ENCODE assay signal across 11 cellular contexts in the genomic region with DNA sequence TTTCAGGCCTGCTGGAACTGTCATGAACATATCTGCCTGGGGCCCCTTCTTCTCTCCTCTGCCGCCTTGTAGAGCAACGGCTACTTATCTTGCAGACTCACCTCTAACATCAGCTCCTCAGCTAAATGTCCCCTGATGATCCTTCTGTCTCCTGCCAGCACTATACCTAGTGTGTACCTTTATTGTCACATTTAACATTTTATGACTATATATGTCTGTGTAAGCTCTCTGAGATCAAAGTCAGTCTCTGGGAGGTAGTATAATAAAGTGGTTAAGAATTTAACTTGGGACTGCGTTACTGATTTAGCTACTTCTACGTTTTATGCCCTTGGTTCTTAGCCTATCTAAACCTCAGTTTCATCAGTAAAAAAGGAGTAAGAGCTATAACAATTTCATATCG. TPM values are rescaled to one million over a fixed set of nuclear protein-coding genes. Genes with fewer than 3 reads are reported as not detected.
DNase-seq lines count a peak whose midpoint lies in the region; ATAC-seq and TF ChIP-seq lines count a peak whose summit lies in the region.
"Had no signal": no experiment of that assay in that cellular context is flagged by ENCODE, and none has a peak within 500 bp of the region (broad histone marks: within the 10 kb centered on the region; RNA-seq: fewer than 3 reads in every experiment).

No MANE protein-coding gene starts in this region.

- in situ Hi-C loops in brain microvascular endothelial cell (cut with HindIII; ENCODE audit: low pct_ligation_motif_present, low sequenced_read_pairs), result no loop called here

- H3K27ac Mint-ChIP-seq in glutamatergic neuron (ENCODE audit: unreplicated experiment), result no peak overlapping the region
- H3K27ac Mint-ChIP-seq: activated CD8-positive, alpha-beta memory T cell treated with anti-CD3 and anti-CD28 coated beads, Interleukin-2, amount 10 ng/mL, durations not matched to agents 7 days and 5 days had no signal

- H3K27ac ChIP-seq in right cardiac atrium (ENCODE audit: low read length) (no peak overlapping the region), brain microvascular endothelial cell (no peak overlapping the region), lower lobe of right lung (no peak overlapping the region), aorta (ENCODE audit: low read depth in 1 of 2, low read length in 2 of 2) (no peak overlapping the region)
- H3K27ac ChIP-seq: SJCRH30 had no signal

- no peak overlapping the region for H3K4me3 Mint-ChIP-seq in glutamatergic neuron (ENCODE audit: unreplicated experiment)
- H3K4me3 Mint-ChIP-seq: activated CD8-positive, alpha-beta memory T cell treated with anti-CD3 and anti-CD28 coated beads, Interleukin-2, amount 10 ng/mL, durations not matched to agents 7 days and 5 days had no signal

- H3K9me3 ChIP-seq in right cardiac atrium (ENCODE audit: control insufficient read depth, low read length) (no peaks in the 10 kb centered on the region), lower lobe of right lung (no peaks in the 10 kb centered on the region), aorta (ENCODE audit: control insufficient read depth, low read length) (no peaks in the 10 kb centered on the region)
- H3K9me3 ChIP-seq: sigmoid colon, SJCRH30 had no signal

- ATAC-seq in right cardiac atrium (no peak), Right ventricle myocardium superior (ENCODE audit: poor library complexity) (no peak), lower lobe of right lung (no peak), aorta (ENCODE audit: low FRiP score) (no peak), HG03457 (IDR thresholded peaks at IDR 0.05; ENCODE audit: unreplicated experiment) (no peak)
- ATAC-seq: activated CD8-positive, alpha-beta memory T cell treated with anti-CD3 and anti-CD28 coated beads, Interleukin-2, amount 10 ng/mL, durations not matched to agents 7 days and 5 days had no signal

- DNase-seq in right cardiac atrium (no peak), Right ventricle myocardium superior (no peak), brain microvascular endothelial cell (no peak), lower lobe of right lung (no peak), aorta (no peak), glutamatergic neuron (no peak), NCI-H2171 (lab: John Stamatoyannopoulos, UW) (no peak)
- DNase-seq: activated CD8-positive, alpha-beta memory T cell treated with anti-CD3 and anti-CD28 coated beads, Interleukin-2, amount 10 ng/mL, durations not matched to agents 7 days and 5 days; sigmoid colon; SJCRH30 had no signal

- peak overlapping the region; percentile 55 for H3K4me3 ChIP-seq in right cardiac atrium (ENCODE audit: low read length)
- peak overlapping the region; percentile 90 for H3K4me3 ChIP-seq in brain microvascular endothelial cell (ENCODE audit: low read depth, low read length)
- peak overlapping the region; percentile 77 for H3K4me3 ChIP-seq in lower lobe of right lung
- peak overlapping the region; percentile 24 to 88 for H3K4me3 ChIP-seq in aorta (ENCODE audit: low read length in 2 of 2)
- H3K4me3 ChIP-seq: SJCRH30 had no signal

- peaks cover 5% of the 10 kb centered on the region for H3K27me3 Mint-ChIP-seq in glutamatergic neuron (ENCODE audit: unreplicated experiment)
- H3K27me3 Mint-ChIP-seq: activated CD8-positive, alpha-beta memory T cell treated with anti-CD3 and anti-CD28 coated beads, Interleukin-2, amount 10 ng/mL, durations not matched to agents 7 days and 5 days had no signal

- H3K36me3 ChIP-seq in brain microvascular endothelial cell (replicated peaks), result peaks cover 13% of the 10 kb centered on the region
- peaks cover 20% of the 10 kb centered on the region for H3K36me3 ChIP-seq in lower lobe of right lung
- no peaks in the 10 kb centered on the region for H3K36me3 ChIP-seq in aorta (ENCODE audit: control insufficient read depth in 1 of 2, insufficient read depth in 2 of 2, low read length in 1 of 2)

- H3K36me3 Mint-ChIP-seq in glutamatergic neuron (ENCODE audit: unreplicated experiment), result no peaks in the 10 kb centered on the region

- WGBS in right cardiac atrium, result 45% methylated on average over 5 of the region's 5 CpGs
- 18 to 23% methylated on average over 5 of the region's 5 CpGs for WGBS in aorta, 2 donors

- H3K9me3 Mint-ChIP-seq in glutamatergic neuron (ENCODE audit: unreplicated experiment), result peaks cover 3% of the 10 kb centered on the region

- TF ChIP-seq CTCF in brain microvascular endothelial cell (IDR thresholded peaks at IDR 0.05; ENCODE audit: low read depth, low read length, missing control alignments) (no peak), lower lobe of right lung (IDR thresholded peaks at IDR 0.05) (no peak), glutamatergic neuron (IDR thresholded peaks at IDR 0.05; ENCODE audit: partially characterized antibody, unreplicated experiment) (no peak)

- H3K27me3 ChIP-seq in right cardiac atrium (ENCODE audit: control insufficient read depth, insufficient read depth), result no peaks in the 10 kb centered on the region
- no peaks in the 10 kb centered on the region for H3K27me3 ChIP-seq in brain microvascular endothelial cell (replicated peaks)
- no peaks in the 10 kb centered on the region for H3K27me3 ChIP-seq in lower lobe of right lung (ENCODE audit: low read depth)
- H3K27me3 ChIP-seq in aorta (ENCODE audit: control insufficient read depth in 1 of 2, insufficient read depth in 2 of 2, low read length in 1 of 2), result no peaks in the 10 kb centered on the region
- H3K27me3 ChIP-seq: sigmoid colon, SJCRH30 had no signal

- intact Hi-C loops in right cardiac atrium (cut with DNase I) (no loop called here), Right ventricle myocardium superior (cut with DNase I) (no loop called here), lower lobe of right lung (cut with DNase I) (no loop called here), aorta (cut with DNase I) (loop anchor here in 1 of 2 donors (10.0 kb wide), 1 partner anchor 79 kb away; the partner anchor contains the start of gene FEM1C)

- peaks cover 7% of the 10 kb centered on the region for H3K4me1 ChIP-seq in right cardiac atrium (ENCODE audit: control insufficient read depth, insufficient read depth, low read length)
- peaks cover 41% of the 10 kb centered on the region for H3K4me1 ChIP-seq in lower lobe of right lung
- H3K4me1 ChIP-seq in aorta (ENCODE audit: control insufficient read depth in 1 of 2, insufficient read depth in 2 of 2, low read length in 2 of 2), result peaks cover 1 to 18% of the 10 kb centered on the region in 2 donors

- peaks cover 6% of the 10 kb centered on the region for H3K4me1 Mint-ChIP-seq in glutamatergic neuron (ENCODE audit: low read depth, unreplicated experiment)

RNA-seq across cellular contexts. Expression of gene TMED7, which starts 2.2 kb away (rescaled TPM):
- 100 to 1,000 TPM in 1 of 4 donors, 10 to 100 TPM in 3; 74.0 to 111 (median 83.2) TPM for total RNA-seq in right cardiac atrium
- polyA plus RNA-seq in right cardiac atrium, result 38.9 TPM
- total RNA-seq in Right ventricle myocardium superior, result 59.9 TPM
- total RNA-seq in lower lobe of right lung, result 82.2 TPM
- 100 to 1,000 TPM in 1 of 2 donors, 10 to 100 TPM in 1; 98.6 to 101 TPM for total RNA-seq in aorta
- polyA plus RNA-seq in aorta, result 10 to 100 TPM; 35.1 to 37.3 TPM
- total RNA-seq in glutamatergic neuron (ENCODE audit: unreplicated experiment), result 66.8 TPM

RNA-seq across cellular contexts. Expression of gene TICAM2, which starts 21.4 kb away (rescaled TPM):
- 1 to 10 TPM; 3.2 to 4.3 (median 3.7) TPM for total RNA-seq in right cardiac atrium
- 1.5 TPM for polyA plus RNA-seq in right cardiac atrium
- total RNA-seq in Right ventricle myocardium superior, result 2.7 TPM
- total RNA-seq in lower lobe of right lung, result 5.8 TPM
- 10 to 100 TPM in 1 of 2 donors, 1 to 10 TPM in 1; 8.3 to 10.6 TPM for total RNA-seq in aorta
- polyA plus RNA-seq in aorta, result 1 to 10 TPM; 3.1 to 3.4 TPM
- 0.42 TPM for total RNA-seq in glutamatergic neuron (ENCODE audit: unreplicated experiment)
